Comparison of ENCODE assay signal across 17 cellular contexts in genomic region chr1:176567190-176567794, GRCh38.
DNase-seq lines count a peak whose midpoint lies in the region; ATAC-seq and TF ChIP-seq lines count a peak whose summit lies in the region.
"Had no signal": no experiment of that assay in that cellular context is flagged by ENCODE, and none has a peak within 500 bp of the region (broad histone marks: within the 10 kb centered on the region; RNA-seq: fewer than 3 reads in every experiment).

No MANE protein-coding gene starts in this region.

- peak; percentile 59 for DNase-seq in AG20443 (ENCODE audit: low spot score)
- DNase-seq in MV-4-11 (lab: John Stamatoyannopoulos, UW) = peak; percentile 14
- peak; percentile 6 for DNase-seq in choroid plexus epithelial cell (ENCODE audit: low read depth)
- DNase-seq in mesenchymal stem cell = peak; percentile 21
- DNase-seq in NCI-H748 treated with DMSO at 0.1 percent for 48 hours (lab: John Stamatoyannopoulos, UW) = no peak
- DNase-seq: activated CD4-positive, alpha-beta T cell treated with anti-CD3 and anti-CD28 coated beads for 36 hours; activated T-cell treated with anti-CD3 and anti-CD28 coated beads, Interleukin-2, amount 50 U/mL, for 1 hour; CD4-positive, alpha-beta T cell; gastrocnemius medialis; islet precursor cell; NCI-H1105; psoas muscle; stimulated activated CD4-positive, alpha-beta T cell treated with anti-CD3 and anti-CD28 coated beads, Interleukin-4, amount 100 ng/mL, for 1 hour; stimulated activated naive CD4-positive, alpha-beta T cell had no signal

- H3K23ac ChIP-seq in mesenchymal stem cell (ENCODE audit: low read length in 2 of 2) = no peak overlapping the region

- H3K27me3 ChIP-seq in mesenchymal stem cell (ENCODE audit: control insufficient read depth in 1 of 2, insufficient read depth in 1 of 2, low read length in 2 of 2) (no peaks in the 10 kb centered on the region), gastroesophageal sphincter (no peaks in the 10 kb centered on the region)
- H3K27me3 ChIP-seq: gastrocnemius medialis had no signal

- no peak overlapping the region for H3K4me3 ChIP-seq in choroid plexus epithelial cell (ENCODE audit: low read depth, low read length)
- no peak overlapping the region for H3K4me3 ChIP-seq in mesenchymal stem cell (ENCODE audit: insufficient read depth in 1 of 2, low read depth in 1 of 2, low read length in 2 of 2)
- no peak overlapping the region for H3K4me3 ChIP-seq in gastroesophageal sphincter
- H3K4me3 ChIP-seq: gastrocnemius medialis, psoas muscle had no signal

- TF ChIP-seq POLR2A in gastroesophageal sphincter (IDR thresholded peaks at IDR 0.05) = no peak

- no peak overlapping the region for H4K8ac ChIP-seq in mesenchymal stem cell (ENCODE audit: low read length)

- no peak overlapping the region for H2AFZ ChIP-seq in mesenchymal stem cell (ENCODE audit: low read depth, low read length)

- H2BK5ac ChIP-seq in mesenchymal stem cell (ENCODE audit: low read depth, low read length, poor library complexity, severe bottlenecking) = no peak overlapping the region

- H3K4me2 ChIP-seq in mesenchymal stem cell (ENCODE audit: low read length, poor library complexity, severe bottlenecking) = no peak overlapping the region

- TF ChIP-seq EP300 in gastroesophageal sphincter (IDR thresholded peaks at IDR 0.05) = no peak

- H2BK120ac ChIP-seq in mesenchymal stem cell (ENCODE audit: low read depth, low read length) = no peak overlapping the region

- peak overlapping the region; percentile 67 for H3K9ac ChIP-seq in mesenchymal stem cell (ENCODE audit: low read length)

- H3K4ac ChIP-seq in mesenchymal stem cell (ENCODE audit: low read depth in 1 of 2, low read length in 2 of 2) = no peak overlapping the region

- H3K27ac ChIP-seq in mesenchymal stem cell (ENCODE audit: low read length, poor library complexity, severe bottlenecking) = no peak overlapping the region
- no peak overlapping the region for H3K27ac ChIP-seq in gastroesophageal sphincter
- H3K27ac ChIP-seq: gastrocnemius medialis, psoas muscle had no signal

- H3K4me1 ChIP-seq in mesenchymal stem cell (ENCODE audit: control insufficient read depth, insufficient read depth, low read depth, low read length) (no peaks in the 10 kb centered on the region), gastroesophageal sphincter (no peaks in the 10 kb centered on the region)
- H3K4me1 ChIP-seq: gastrocnemius medialis, psoas muscle had no signal

- H3K9me3 ChIP-seq in mesenchymal stem cell (ENCODE audit: control insufficient read depth, low read length) = no peaks in the 10 kb centered on the region
- H3K9me3 ChIP-seq in gastroesophageal sphincter = no peaks in the 10 kb centered on the region
- H3K9me3 ChIP-seq: gastrocnemius medialis, psoas muscle had no signal

- H4K91ac ChIP-seq in mesenchymal stem cell (ENCODE audit: low read length) = no peak overlapping the region

- no peak for TF ChIP-seq CTCF in choroid plexus epithelial cell (conservative IDR thresholded peaks at IDR 0.05; ENCODE audit: low read depth, low read length)
- TF ChIP-seq CTCF in gastroesophageal sphincter (IDR thresholded peaks at IDR 0.05) = no peak

- no peak for ATAC-seq in gastroesophageal sphincter
- no peak for ATAC-seq in GM21723 (IDR thresholded peaks at IDR 0.05; ENCODE audit: unreplicated experiment)
- no peak for ATAC-seq in HG03442 (IDR thresholded peaks at IDR 0.05; ENCODE audit: unreplicated experiment)
- ATAC-seq: activated CD4-positive, alpha-beta T cell treated with anti-CD3 and anti-CD28 coated beads for 36 hours; gastrocnemius medialis; psoas muscle had no signal

- H3K36me3 ChIP-seq in mesenchymal stem cell (ENCODE audit: control insufficient read depth in 1 of 2, insufficient read depth in 2 of 2, low read depth in 1 of 2, low read length in 2 of 2) (no peaks in the 10 kb centered on the region), gastroesophageal sphincter (no peaks in the 10 kb centered on the region)
- H3K36me3 ChIP-seq: gastrocnemius medialis had no signal

- 49% methylated on average over 2 of the region's 3 CpGs for WGBS in mesenchymal stem cell
- WGBS in gastroesophageal sphincter (ENCODE audit: low coverage in 1 of 2), 2 donors = 53 to 60% methylated on average over 3 of the region's 3 CpGs

- no peak overlapping the region for H3K18ac ChIP-seq in mesenchymal stem cell (ENCODE audit: low read depth in 1 of 2, low read length in 2 of 2)

- H2AK5ac ChIP-seq in mesenchymal stem cell (ENCODE audit: low read length, severe bottlenecking) = no peak overlapping the region

- H2BK12ac ChIP-seq in mesenchymal stem cell (ENCODE audit: low read length in 2 of 2) = no peak overlapping the region

- H3K79me1 ChIP-seq in mesenchymal stem cell (replicated peaks; ENCODE audit: low read length, poor library complexity, severe bottlenecking) = no peaks in the 10 kb centered on the region

- H3K14ac ChIP-seq in mesenchymal stem cell (ENCODE audit: low read length in 2 of 2) = no peak overlapping the region

- no peak overlapping the region for H2BK15ac ChIP-seq in mesenchymal stem cell (ENCODE audit: low read depth, poor library complexity, severe bottlenecking)
